ENCODE assay signal across 11 cellular contexts in genomic region chr5:125659316-125660071, GRCh38.
A peak's percentile ranks its signal among the peaks of the same experiment; 100 is the strongest.
DNase-seq lines count a peak whose midpoint lies in the region; ATAC-seq and FAIRE-seq lines count a peak whose summit lies in the region.
"Had no signal": no experiment of that assay in that cellular context is flagged by ENCODE, and none has a peak within 500 bp of the region (broad histone marks: within the 10 kb centered on the region; RNA-seq: fewer than 3 reads in every experiment).

No MANE protein-coding gene starts in this region.

- H3K9me3 ChIP-seq in NT2/D1 (ENCODE audit: insufficient read depth, low read length) = no peaks in the 10 kb centered on the region; the same call in 1 of the 2 replicates

- DNase-seq in NT2/D1 (ENCODE audit: low read depth, low spot score) (peak; percentile 13), medulla oblongata (ENCODE audit: extremely low spot score) (peak; percentile 21), GM19238 (ENCODE audit: insufficient read length, low spot score) (no peak), middle frontal gyrus (ENCODE audit: extremely low spot score, low spot score) (no peak)
- DNase-seq in activated CD8-positive, alpha-beta memory T cell treated with anti-CD3 and anti-CD28 coated beads for 24 hours = no peak
- DNase-seq: RPMI8226 had no signal

- H3K4me3 ChIP-seq in NT2/D1 (ENCODE audit: insufficient read length, low read depth) = no peak overlapping the region
- H3K4me3 ChIP-seq: smooth muscle cell had no signal

- H3K27me3 ChIP-seq in NT2/D1 (ENCODE audit: insufficient read depth, insufficient read length) = no peaks in the 10 kb centered on the region

- H3K4me1 ChIP-seq in NT2/D1 (ENCODE audit: insufficient read depth, insufficient read length) = peaks cover 2% of the 10 kb centered on the region

- FAIRE-seq in A204.1 (lab: Jason Lieb, UNC) (peak; percentile 30), endometrium (lab: Jason Lieb, UNC) (peak; percentile 100)

- ATAC-seq in HG03045 (IDR thresholded peaks at IDR 0.05; ENCODE audit: unreplicated experiment) = no peak
- ATAC-seq: activated naive CD4-positive, alpha-beta T cell treated with anti-CD3 and anti-CD28 coated beads, Interleukin-2, amount 50 U/mL, for 72 hours had no signal

- no peak overlapping the region for H3K9ac ChIP-seq in NT2/D1 (ENCODE audit: insufficient read length, low read depth)

- H3K36me3 ChIP-seq in NT2/D1 (ENCODE audit: insufficient read depth, insufficient read length, low read length) = no peaks in the 10 kb centered on the region

Comparison
In these comparisons a context has a peak if more than half of its experiments do, and no peak if none do; other contexts are left out.
1. DNase-seq: peak in NT2/D1 (single experiment) and medulla oblongata (single experiment); none in GM19238 (single experiment), middle frontal gyrus (single experiment) and activated CD8-positive, alpha-beta memory T cell treated with anti-CD3 and anti-CD28 coated beads for 24 hours (single experiment).